Comparison of ENCODE assay signal across 1 cellular context in genomic region chr6:143059616-143060353, GRCh38.
TF ChIP-seq lines count a peak whose summit lies in the region.

No MANE protein-coding gene starts in this region.

TF ChIP-seq in HepG2, 621 proteins besides CTCF, POLR2A, EP300 and RAD21 (continued from another document and continues in another):
- TF ChIP-seq ZBTB39 (CRISPR knock-in tag; IDR thresholded peaks at IDR 0.05) = 0 out of 2 replicates have a peak, but pooled peaks have one; percentile 3
- no peak for TF ChIP-seq MAZ (IDR thresholded peaks at IDR 0.05; ENCODE audit: borderline replicate concordance, low read depth, low read length)
- TF ChIP-seq MAZ (CRISPR knock-in tag; IDR thresholded peaks at IDR 0.05; ENCODE audit: low read depth) = no peak
- no peak for TF ChIP-seq ZBTB46 (CRISPR knock-in tag; IDR thresholded peaks at IDR 0.05; ENCODE audit: borderline replicate concordance)
- TF ChIP-seq JUN (CRISPR knock-in tag; IDR thresholded peaks at IDR 0.05) = no peak
- no peak for TF ChIP-seq NFRKB (IDR thresholded peaks at IDR 0.05)
- TF ChIP-seq ELK4 (CRISPR knock-in tag; IDR thresholded peaks at IDR 0.05; ENCODE audit: borderline replicate concordance) = no peak
- TF ChIP-seq SNAPC4 (CRISPR knock-in tag; IDR thresholded peaks at IDR 0.05) = no peak
- no peak for TF ChIP-seq ELF1 (CRISPR knock-in tag; IDR thresholded peaks at IDR 0.05)
- no peak for TF ChIP-seq PAWR (CRISPR knock-in tag; IDR thresholded peaks at IDR 0.05; ENCODE audit: borderline replicate concordance)
- no peak for TF ChIP-seq ZNF143 (CRISPR knock-in tag; IDR thresholded peaks at IDR 0.05)
- 0 out of 4 replicates have a peak, but pooled peaks of 1 of the 2 experiments have one; percentile 13 for TF ChIP-seq MAFK (conservative IDR thresholded peaks at IDR 0.05 in 1 of 2, IDR thresholded peaks at IDR 0.05 in 1 of 2; ENCODE audit: low read length in 2 of 2)
- no peak for TF ChIP-seq ZNF572 (CRISPR knock-in tag; IDR thresholded peaks at IDR 0.05)
- TF ChIP-seq ZNF703 (CRISPR knock-in tag; IDR thresholded peaks at IDR 0.05; ENCODE audit: borderline replicate concordance) = 0 out of 2 replicates have a peak, but pooled peaks have one; percentile 62
- no peak for TF ChIP-seq KLF6 (CRISPR knock-in tag; IDR thresholded peaks at IDR 0.05)
- no peak; the same call in 1 of the 2 replicates for TF ChIP-seq ZNF724P (CRISPR knock-in tag; IDR thresholded peaks at IDR 0.05; ENCODE audit: borderline replicate concordance)
- no peak for TF ChIP-seq ZNF766 (CRISPR knock-in tag; IDR thresholded peaks at IDR 0.05; ENCODE audit: borderline replicate concordance)
- no peak for TF ChIP-seq YEATS4 (CRISPR knock-in tag; IDR thresholded peaks at IDR 0.05; ENCODE audit: borderline replicate concordance)
- no peak for TF ChIP-seq FIP1L1 (IDR thresholded peaks at IDR 0.05; ENCODE audit: borderline replicate concordance, insufficient read depth, low read depth, low read length)
- TF ChIP-seq ZBTB40 (IDR thresholded peaks at IDR 0.05) = no peak
- no peak for TF ChIP-seq ZBTB40 (CRISPR knock-in tag; IDR thresholded peaks at IDR 0.05)
- TF ChIP-seq SP1 (IDR thresholded peaks at IDR 0.05) = no peak
- TF ChIP-seq SP1 (CRISPR knock-in tag; IDR thresholded peaks at IDR 0.05) = no peak
- no peak for TF ChIP-seq RERE (CRISPR knock-in tag; IDR thresholded peaks at IDR 0.05; ENCODE audit: low read depth)
